10 cellular contexts compared by ENCODE assay signal in the genomic region with DNA sequence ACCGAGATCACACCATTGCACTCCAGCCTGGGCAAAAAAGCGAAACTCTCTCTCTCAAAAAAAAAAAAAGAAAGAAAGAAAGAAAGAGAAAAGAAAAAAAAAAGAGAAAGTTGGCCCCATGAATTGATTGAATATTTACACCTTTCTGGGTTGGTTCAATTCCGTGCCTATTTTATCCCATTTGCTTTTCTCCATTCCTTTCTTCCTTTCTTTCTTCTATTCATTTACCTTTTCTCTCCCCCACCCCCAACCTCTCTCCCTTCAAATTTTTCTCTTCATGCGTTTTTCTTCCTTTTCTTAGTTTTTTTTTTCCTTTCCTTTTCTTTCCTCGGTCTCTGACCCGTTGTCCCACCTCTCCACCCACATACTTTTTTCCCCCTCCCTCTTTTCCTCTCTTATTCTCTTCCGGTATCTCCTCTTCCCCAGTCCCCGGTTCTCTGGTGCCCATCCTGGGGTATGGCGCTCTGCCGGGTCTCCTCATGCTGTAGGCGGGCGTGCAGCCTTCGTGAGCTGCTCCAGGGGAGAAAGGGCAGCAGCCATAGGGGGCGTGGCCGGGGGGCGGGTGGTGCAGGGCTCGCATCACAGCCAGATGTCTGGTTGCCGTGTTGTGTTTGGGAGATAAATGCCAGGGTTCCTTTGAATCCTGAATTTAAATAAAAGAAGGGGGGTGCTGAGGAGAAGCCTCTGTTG. TPM values are rescaled to one million over a fixed set of nuclear protein-coding genes. Genes with fewer than 3 reads are reported as not detected.
A peak's percentile ranks its signal among the peaks of the same experiment; 100 is the strongest.
DNase-seq lines count a peak whose midpoint lies in the region; ATAC-seq, FAIRE-seq and TF ChIP-seq lines count a peak whose summit lies in the region.
"Had no signal": no experiment of that assay in that cellular context is flagged by ENCODE, and none has a peak within 500 bp of the region (broad histone marks: within the 10 kb centered on the region; RNA-seq: fewer than 3 reads in every experiment).

No MANE protein-coding gene starts in this region.

- POLR2A ChIA-PET in GM10248 (lab: Yijun Ruan, JAX): no interaction called here

- H3K4me2 ChIP-seq in fibroblast of lung (ENCODE audit: extremely low read depth, insufficient read depth, low read length): peak overlapping the region; percentile 69

- CTCF ChIA-PET in GM10248 (lab: Yijun Ruan, JAX): interaction anchor here (0.8 to 8.2 kb wide), 2 partner anchors 63 to 96 kb away, joined by 4 to 324 read pairs; no protein-coding TSS in a partner anchor

- H3K9ac ChIP-seq in fibroblast of lung (ENCODE audit: insufficient read depth, low read length): peak overlapping the region; percentile 32

- ATAC-seq in GM18858 (IDR thresholded peaks at IDR 0.05; ENCODE audit: unreplicated experiment): no peak

- no peaks in the 10 kb centered on the region for H3K27me3 ChIP-seq in fibroblast of lung (ENCODE audit: control insufficient read depth, insufficient read depth, low read length)

- H4K20me1 ChIP-seq in fibroblast of lung (ENCODE audit: control insufficient read depth, extremely low read depth, insufficient read depth, low read length): no peaks in the 10 kb centered on the region

- H3K9me3 ChIP-seq in fibroblast of lung (ENCODE audit: control insufficient read depth, insufficient read depth, low read depth, low read length): no peaks in the 10 kb centered on the region

- no peaks in the 10 kb centered on the region for H3K36me3 ChIP-seq in fibroblast of lung (ENCODE audit: control insufficient read depth, insufficient read depth, low read length)

- H3K4me1 ChIP-seq in fibroblast of lung (ENCODE audit: control insufficient read depth, extremely low read depth, insufficient read depth, low read length): peaks cover 67% of the 10 kb centered on the region

- TF ChIP-seq CTCF in fibroblast of lung (conservative IDR thresholded peaks at IDR 0.05 in 1 of 2, IDR thresholded peaks at IDR 0.05 in 1 of 2; ENCODE audit: low read depth in 1 of 2, low read length in 2 of 2) (no peak), GM10248 (IDR thresholded peaks at IDR 0.05; ENCODE audit: control extremely low read depth, extremely low read depth, low read depth, missing control alignments) (no peak)

- peaks cover under 1% of the 10 kb centered on the region for H3K79me2 ChIP-seq in fibroblast of lung (ENCODE audit: control insufficient read depth, insufficient read depth, low read length)

- H2AFZ ChIP-seq in fibroblast of lung (ENCODE audit: low read length): no peak overlapping the region

- H3K4me3 ChIP-seq in fibroblast of lung (replicated peaks in 1 of 4; ENCODE audit: control extremely low read depth in 1 of 4, insufficient read depth in 1 of 4, low read depth in 3 of 4, low read length in 4 of 4): peak overlapping the region in 2 of 4 experiments; percentile 33 to 46

- H3K27ac ChIP-seq in fibroblast of lung (ENCODE audit: insufficient read depth, low read length) (peak overlapping the region; percentile 62), substantia nigra (ENCODE audit: low read depth, low read length, poor library complexity, severe bottlenecking) (no peak overlapping the region)

- DNase-seq in ELF-1 (ENCODE audit: low read depth, low spot score) (peak; percentile 66), NCI-H2227 (lab: John Stamatoyannopoulos, UW; ENCODE audit: unreplicated experiment) (peak; percentile 81), fibroblast of lung (ENCODE audit: low read depth in 2 of 2) (peak; percentile 52 to 73), retina (peak; percentile 42), substantia nigra (lab: John Stamatoyannopoulos, UW) (no peak), GM10248 (ENCODE audit: extremely low spot score) (no peak), HTR-8/SVneo (ENCODE audit: insufficient read length, low spot score) (no peak)
- DNase-seq: NCI-H1436 treated with DMSO at 0.1 percent for 48 hours had no signal

- FAIRE-seq in HTR-8/SVneo (lab: Jason Lieb, UNC): no peak
- FAIRE-seq: urothelium cell line had no signal

RNA-seq across cellular contexts. Expression of a gene that starts 5.3 kb away (rescaled TPM):
- 577 and 584 TPM in 2 replicates for total RNA-seq in fibroblast of lung
- 541 and 604 TPM in 2 replicates for polyA plus RNA-seq in fibroblast of lung
- 2,129 and 2,873 TPM in 2 replicates for polyA plus RNA-seq in fibroblast of lung (2012)
- 7,488 and 12,203 TPM in 2 replicates for polyA minus RNA-seq in fibroblast of lung (ENCODE audit: low replicate concordance)

RNA-seq across cellular contexts. Expression of a gene that starts 40.9 kb away (rescaled TPM):
- total RNA-seq in fibroblast of lung: 4.1 and 4.3 TPM in 2 replicates
- polyA plus RNA-seq in fibroblast of lung: 1.4 and 1.6 TPM in 2 replicates
- 5.2 and 8.8 TPM in 2 replicates for polyA plus RNA-seq in fibroblast of lung (2012)
- 1.7 and 5.6 TPM in 2 replicates for polyA minus RNA-seq in fibroblast of lung (ENCODE audit: low replicate concordance)

RNA-seq across cellular contexts. Expression of a gene that starts 56.3 kb away (rescaled TPM):
- 41.5 and 45.5 TPM in 2 replicates for total RNA-seq in fibroblast of lung
- polyA plus RNA-seq in fibroblast of lung: 22.1 and 26.0 TPM in 2 replicates
- polyA plus RNA-seq in fibroblast of lung (2012): 37.9 and 40.6 TPM in 2 replicates
- polyA minus RNA-seq in fibroblast of lung (ENCODE audit: low replicate concordance): 25.3 and 28.3 TPM in 2 replicates

Comparison
In these comparisons a context has a peak if more than half of its experiments do, and no peak if none do; other contexts are left out.
1. DNase-seq: peak in ELF-1 (single experiment), NCI-H2227 (single experiment), fibroblast of lung (2 of 2) and retina (single experiment); none in substantia nigra (0 of 49), GM10248 (single experiment) and HTR-8/SVneo (single experiment).